In the genomic region with DNA sequence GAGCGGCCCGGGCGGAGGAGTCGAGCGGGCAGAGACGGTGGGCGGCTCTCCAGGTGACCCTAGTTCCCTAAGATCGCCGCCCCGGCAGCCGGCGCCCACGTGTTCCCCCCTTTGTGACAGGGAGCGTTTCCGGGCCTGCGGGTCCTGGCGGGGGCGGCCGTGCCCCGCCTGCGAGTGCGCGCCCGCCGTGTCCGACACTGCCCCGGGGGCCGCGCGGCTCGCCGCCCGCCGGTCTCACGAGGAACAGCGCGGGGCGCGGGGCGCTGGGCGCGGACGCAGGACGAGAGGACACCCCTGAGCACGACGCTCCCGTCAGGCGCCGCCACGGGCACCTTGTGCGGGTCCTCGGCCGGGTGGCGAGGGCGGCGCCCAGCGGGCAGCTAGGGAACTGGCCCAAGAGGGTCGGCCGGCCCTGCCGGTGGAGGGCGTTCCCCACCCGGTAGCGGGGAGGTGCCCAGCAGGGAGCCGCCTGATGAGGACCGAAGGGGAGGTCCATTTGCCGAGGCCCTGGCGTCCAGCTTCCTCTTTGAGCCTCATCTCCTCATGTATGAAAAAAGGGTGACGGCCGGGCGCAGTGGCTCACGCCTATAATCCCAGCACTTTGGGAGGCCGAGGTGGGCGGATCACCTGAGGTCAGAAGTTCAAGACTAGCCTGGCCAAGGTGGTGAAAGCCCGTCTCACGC, we compare ENCODE assay signal across 8 cellular contexts. TPM values are rescaled to one million over a fixed set of nuclear protein-coding genes. Genes with fewer than 3 reads are reported as not detected.
DNase-seq lines count a peak whose midpoint lies in the region; ATAC-seq, FAIRE-seq and TF ChIP-seq lines count a peak whose summit lies in the region.

A gene (minus strand): TSS at position 137 of the 683 bp plus-strand sequence. CDS start 535 bp downstream, outside the sequence.

- peak within 1 kb of the TSS; percentile 98 for H3K9ac ChIP-seq in keratinocyte (ENCODE audit: control insufficient read depth, extremely low read depth, insufficient read depth, low read length)

- peak; percentile 60 to 85 (median 85) for TF ChIP-seq CTCF in keratinocyte (optimal IDR thresholded peaks at IDR 0.05 in 1 of 3, IDR thresholded peaks at IDR 0.05 in 1 of 3, conservative IDR thresholded peaks at IDR 0.05 in 1 of 3; ENCODE audit: extremely low read depth in 1 of 3, insufficient read depth in 2 of 3, low read length in 3 of 3)

- no peak for FAIRE-seq in keratinocyte (lab: Jason Lieb, UNC)

- H3K9me1 ChIP-seq in keratinocyte (ENCODE audit: control insufficient read depth, extremely low read depth, insufficient read depth, low read length): no peaks in the 10 kb centered on the region

- H3K4me1 ChIP-seq in keratinocyte (ENCODE audit: control insufficient read depth, extremely low read depth, insufficient read depth, low read length): peaks cover 32% of the 10 kb centered on the region

- peak within 1 kb of the TSS; percentile 58 for H2AFZ ChIP-seq in keratinocyte (ENCODE audit: control insufficient read depth, low read length)

- peak within 1 kb of the TSS; percentile 72 for H3K4me2 ChIP-seq in keratinocyte (ENCODE audit: control insufficient read depth, extremely low read depth, insufficient read depth, low read depth, low read length)

- peak within 1 kb of the TSS; percentile 78 to 90 (median 80) for H3K4me3 ChIP-seq in keratinocyte (ENCODE audit: control insufficient read depth in 2 of 3, extremely low read depth in 1 of 3, insufficient read depth in 2 of 3, low read depth in 1 of 3, low read length in 3 of 3)

- peak; percentile 90 for DNase-seq in A172 (ENCODE audit: low spot score)
- peak; percentile 86 for DNase-seq in NCI-H226
- peak; percentile 63 to 80 (median 76) for DNase-seq in activated CD4-positive, CD25-positive, alpha-beta regulatory T cell (lab: John Stamatoyannopoulos, UW)
- peak in 59 of 61 donors; percentile 38 to 92 (median 78) for DNase-seq in caudate nucleus (lab: John Stamatoyannopoulos, UW)
- no peak for DNase-seq in keratinocyte (ENCODE audit: low read depth, low spot score)
- DNase-seq in stimulated activated CD4-positive, alpha-beta T cell treated with anti-CD3 and anti-CD28 coated beads, Interleukin-15, amount 100 ng/mL, for 1 hour (ENCODE audit: low read depth in 1 of 2, low spot score in 1 of 2): peak; percentile 75 to 77

- ATAC-seq in HG03135 (IDR thresholded peaks at IDR 0.05; ENCODE audit: unreplicated experiment): peak; percentile 62

- H3K27ac ChIP-seq in caudate nucleus (ENCODE audit: low read depth, low read length) (peak within 1 kb of the TSS; percentile 89), keratinocyte (ENCODE audit: control insufficient read depth, insufficient read depth, low read length) (peak within 1 kb of the TSS; percentile 91)

- no peaks in the 10 kb centered on the region for H3K9me3 ChIP-seq in keratinocyte (ENCODE audit: control insufficient read depth, low read depth, low read length)

- H3K79me2 ChIP-seq in keratinocyte (ENCODE audit: control insufficient read depth, insufficient read depth, low read length): peaks cover 33% of the 10 kb centered on the region

- dilution Hi-C loops in keratinocyte (cut with MboI; ENCODE audit: extremely low pct_ligation_motif_present, low sequenced_read_pairs): no loop called here

- H4K20me1 ChIP-seq in keratinocyte (ENCODE audit: control insufficient read depth, extremely low read depth, insufficient read depth, low read length): no peaks in the 10 kb centered on the region

- peak; percentile 51 for TF ChIP-seq POLR2A in GM18526 (IDR thresholded peaks at IDR 0.05; ENCODE audit: extremely low read depth, insufficient read length)

- H3K27me3 ChIP-seq in keratinocyte (ENCODE audit: control insufficient read depth, extremely low read depth, insufficient read depth, low read length): no peaks in the 10 kb centered on the region

- peaks cover 8 to 23% of the 10 kb centered on the region in 2 experiments for H3K36me3 ChIP-seq in keratinocyte (ENCODE audit: control insufficient read depth in 2 of 2, extremely low read depth in 1 of 2, insufficient read depth in 2 of 2, low read length in 2 of 2)

RNA-seq across cellular contexts. Expression of the gene that starts here (rescaled TPM):
- total RNA-seq in A172 (2014; rRNA removed; shearing (Covaris generic)): 56.0 and 58.8 TPM in 2 replicates
- 17.2 to 57.2 TPM (median 26.3 TPM) in 3 replicates for polyA plus RNA-seq in keratinocyte
- 44.1 TPM for polyA plus RNA-seq in keratinocyte (2011; ENCODE audit: low read depth)
- 27.8 and 40.9 TPM in 2 replicates for polyA plus RNA-seq in keratinocyte (2011; cell fraction: cytosol; rRNA removed)
- polyA plus RNA-seq in keratinocyte (2011; cell fraction: nucleus; rRNA removed): 85.5 and 95.4 TPM in 2 replicates
- 61.7 and 103 TPM in 2 replicates for polyA plus RNA-seq in keratinocyte (2012; ENCODE audit: low replicate concordance)
- 55.0 to 361 TPM (median 75.6 TPM) in 3 replicates for polyA minus RNA-seq in keratinocyte
- 101 TPM for polyA minus RNA-seq in keratinocyte (2011; cell fraction: cytosol; rRNA and poly(A)+ RNA removed)
- polyA minus RNA-seq in keratinocyte (2011; cell fraction: nucleus; rRNA and poly(A)+ RNA removed): 84.8 and 88.7 TPM in 2 replicates
